11 cellular contexts compared by ENCODE assay signal in the genomic region with DNA sequence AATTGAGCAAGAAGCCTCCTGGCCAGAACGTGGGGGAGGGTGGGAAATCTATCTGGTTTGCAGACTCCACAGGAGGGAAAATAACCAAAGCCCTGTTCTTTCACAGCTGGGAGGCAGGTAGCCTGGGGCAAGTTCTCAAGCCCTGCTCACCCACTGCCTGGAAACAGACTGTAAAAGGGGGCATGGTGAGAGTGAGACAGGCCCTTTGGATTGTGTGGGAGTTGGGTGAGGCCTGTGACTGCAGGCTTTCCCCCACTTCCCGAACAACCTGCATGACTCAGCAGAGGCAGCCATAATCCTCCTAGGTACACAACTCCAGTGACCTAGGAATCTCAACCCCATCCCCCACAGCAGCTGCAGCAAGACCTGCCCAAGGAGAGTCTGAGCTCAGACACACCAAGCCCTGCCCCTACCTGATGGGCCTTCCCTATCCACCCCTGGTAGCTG. TPM values are rescaled to one million over a fixed set of nuclear protein-coding genes. Genes with fewer than 3 reads are reported as not detected.
DNase-seq lines count a peak whose midpoint lies in the region; ATAC-seq, FAIRE-seq and TF ChIP-seq lines count a peak whose summit lies in the region.
"Not testable (repeated sequence)": the region's sequence is repeated elsewhere in the genome, so short reads cannot be mapped to it uniquely, and the experiment has no call there.
"Had no signal": no experiment of that assay in that cellular context is flagged by ENCODE, and none has a peak within 500 bp of the region (broad histone marks: within the 10 kb centered on the region; RNA-seq: fewer than 3 reads in every experiment).

No MANE protein-coding gene starts in this region.

- CTCF ChIA-PET in K562 (lab: Yijun Ruan, JAX; ENCODE audit: low intra/inter-chr PET ratio); HepG2 (lab: Yijun Ruan, JAX; ENCODE audit: low intra/inter-chr PET ratio, low total read pairs): not testable (repeated sequence)

- not testable (repeated sequence) for H3K36me3 ChIP-seq in Peyer's patch; K562 (ENCODE audit: control insufficient read depth, insufficient read depth, low read length); HepG2 (replicated peaks in 1 of 2; ENCODE audit: control insufficient read depth in 1 of 2, insufficient read depth in 2 of 2, low read length in 2 of 2)

- WGBS in K562 (ENCODE audit: insufficient coverage, low coverage, missing lambda C conversion rate), result 0% methylated on average over 1 of the region's 2 CpGs
- WGBS in HepG2 (ENCODE audit: low lambda C conversion rate), result 7% methylated on average over 2 of the region's 2 CpGs

- H3K4me2 ChIP-seq in K562 (ENCODE audit: insufficient read depth, low read length), result not testable (repeated sequence)
- H3K4me2 ChIP-seq in HepG2 (ENCODE audit: low read depth, low read length), result peak overlapping the region; percentile 56

- in situ Hi-C loops in K562 (cut with MboI); HepG2 (cut with HindIII; ENCODE audit: extremely low pct_ligation_motif_present, low pct_unique_long_range_greater_than_20kb): not testable (repeated sequence)

- not testable (repeated sequence) for H3K4me1 Mint-ChIP-seq in type B pancreatic cell (ENCODE audit: unreplicated experiment)

- H3K4me1 ChIP-seq in Peyer's patch; K562 (replicated peaks in 1 of 2; ENCODE audit: control insufficient read depth in 2 of 2, insufficient read depth in 2 of 2, low read length in 2 of 2): not testable (repeated sequence)
- H3K4me1 ChIP-seq in HepG2 (ENCODE audit: insufficient read depth, low read length), result peaks cover 26% of the 10 kb centered on the region

- POLR2A ChIA-PET in K562 (lab: Yijun Ruan, JAX) (interaction anchor here (1.3 kb wide), 1 partner anchor 19 kb away, joined by 3 read pairs; no protein-coding TSS in a partner anchor), HepG2 (lab: Yijun Ruan, JAX) (interaction anchor here (0.6 to 1.9 kb wide), 4 partner anchors 22 to 194 kb away, joined by 3 to 11 read pairs (median 4); a partner anchor contains a TSS)

- H3K4me3 Mint-ChIP-seq in type B pancreatic cell, result not testable (repeated sequence)

- not testable (repeated sequence) for TF ChIP-seq RAD21 in K562 (CRISPR knock-in tag; conservative IDR thresholded peaks at IDR 0.05 in 1 of 2, IDR thresholded peaks at IDR 0.05 in 1 of 2); HepG2 (CRISPR knock-in tag; IDR thresholded peaks at IDR 0.05)

- peak; percentile 70 for ATAC-seq in K562
- peak; percentile 62 for ATAC-seq in HepG2

- not testable (repeated sequence) for H3K79me2 ChIP-seq in K562 (ENCODE audit: control insufficient read depth, insufficient read depth, low read length); HepG2 (ENCODE audit: insufficient read depth, low read length)

- peak overlapping the region; percentile 4 for H3K27ac Mint-ChIP-seq in type B pancreatic cell

- H3K9ac ChIP-seq in K562 (ENCODE audit: insufficient read depth in 1 of 2, low read depth in 2 of 2, low read length in 2 of 2), result not testable (repeated sequence)
- H3K9ac ChIP-seq in HepG2 (ENCODE audit: insufficient read depth, low read depth, low read length), result peak overlapping the region; percentile 40; the same call in 1 of the 2 replicates

- not testable (repeated sequence) for TF ChIP-seq EP300 in K562 (IDR thresholded peaks at IDR 0.05; ENCODE audit: low read length)
- TF ChIP-seq EP300 in HepG2 (IDR thresholded peaks at IDR 0.05; ENCODE audit: low read depth in 2 of 2, low read length in 2 of 2) (peak; percentile 10 to 56; a peak in 1 of 4 replicates), HepG2 (CRISPR knock-in tag; IDR thresholded peaks at IDR 0.05; ENCODE audit: borderline replicate concordance) (peak; percentile 59; the same call in 1 of the 2 replicates)

- peak overlapping the region; percentile 78 for H2AFZ ChIP-seq in K562 (ENCODE audit: low read depth, low read length)
- peak overlapping the region; percentile 81 for H2AFZ ChIP-seq in HepG2 (ENCODE audit: low read length)

- not testable (repeated sequence) for H3K9me3 ChIP-seq in Peyer's patch; K562 (replicated peaks; ENCODE audit: control insufficient read depth, insufficient read depth, low read depth, low read length); HepG2 (ENCODE audit: low read length)

- H3K27me3 ChIP-seq in HL-60 (ENCODE audit: insufficient read depth, poor library complexity, severe bottlenecking); Peyer's patch; K562 (ENCODE audit: control insufficient read depth in 2 of 2, insufficient read depth in 2 of 2, low read length in 2 of 2); HepG2 (ENCODE audit: control insufficient read depth in 1 of 2, insufficient read depth in 2 of 2, low read length in 2 of 2): not testable (repeated sequence)

- H3K9me1 ChIP-seq in K562 (ENCODE audit: control insufficient read depth, insufficient read depth, low read length), result not testable (repeated sequence)

- not testable (repeated sequence) for TF ChIP-seq POLR2A in Peyer's patch (IDR thresholded peaks at IDR 0.05); K562 (conservative IDR thresholded peaks at IDR 0.05); HepG2 (IDR thresholded peaks at IDR 0.05; ENCODE audit: insufficient read depth in 1 of 2, low read depth in 2 of 2, low read length in 2 of 2)

- peak; percentile 54 for DNase-seq in DMS53 treated with DMSO at 0.1 percent for 48 hours (lab: John Stamatoyannopoulos, UW; ENCODE audit: unreplicated experiment)
- DNase-seq in HL-60 (ENCODE audit: low read depth in 1 of 2, low spot score in 1 of 2), result peak; percentile 22 to 30
- peak; percentile 71 for DNase-seq in NCI-H146 treated with DMSO at 0.1 percent for 48 hours (lab: John Stamatoyannopoulos, UW; ENCODE audit: unreplicated experiment)
- peak in 2 of 3 donors; percentile 58 to 66 for DNase-seq in Peyer's patch
- peak in 1 of 4 experiments; percentile 57 for DNase-seq in K562 (ENCODE audit: extremely low read depth in 1 of 4, low spot score in 3 of 4)
- DNase-seq in fibroblast of pulmonary artery (ENCODE audit: low read depth), result peak; percentile 14
- DNase-seq in HepG2 (ENCODE audit: low spot score), result peak; percentile 51
- not testable (repeated sequence) for DNase-seq in type B pancreatic cell (ENCODE audit: extremely low spot score, unreplicated experiment)

- not testable (repeated sequence) for H3K27me3 Mint-ChIP-seq in type B pancreatic cell

- not testable (repeated sequence) for BruUV-seq in K562 (replicated peaks; lab: Mats Ljungman, UMichigan); HepG2 (replicated peaks; lab: Mats Ljungman, UMichigan)

- H3K27ac ChIP-seq in HL-60 (replicated peaks), result peak overlapping the region; percentile 45
- H3K27ac ChIP-seq in Peyer's patch, result not testable (repeated sequence)
- H3K27ac ChIP-seq in K562 (ENCODE audit: extremely low read depth, low read depth, low read length), result peak overlapping the region; percentile 55; the same call in 1 of the 3 replicates
- H3K27ac ChIP-seq in HepG2 (ENCODE audit: extremely low read length, insufficient read depth, low read length), result peak overlapping the region; percentile 53

- H4K20me1 ChIP-seq in K562 (replicated peaks; ENCODE audit: control insufficient read depth, insufficient read depth, low read length); HepG2 (ENCODE audit: insufficient read depth, low read length): not testable (repeated sequence)

- TF ChIP-seq CTCF in HL-60 (IDR thresholded peaks at IDR 0.05; ENCODE audit: insufficient read depth, low read length); Peyer's patch (IDR thresholded peaks at IDR 0.05); K562 (IDR thresholded peaks at IDR 0.05 in 2 of 3, conservative IDR thresholded peaks at IDR 0.05 in 1 of 3; ENCODE audit: insufficient read depth in 2 of 3, low read depth in 1 of 3, low read length in 3 of 3); fibroblast of pulmonary artery (IDR thresholded peaks at IDR 0.05; ENCODE audit: low read length, missing control alignments); HepG2 (CRISPR knock-in tag; IDR thresholded peaks at IDR 0.05); type B pancreatic cell (conservative IDR thresholded peaks at IDR 0.05): not testable (repeated sequence)

- H3K4me3 ChIP-seq in HL-60 (replicated peaks; ENCODE audit: insufficient read depth, low read length); Peyer's patch; K562; fibroblast of pulmonary artery (replicated peaks; ENCODE audit: low read depth, low read length): not testable (repeated sequence)
- H3K4me3 ChIP-seq in HepG2 (replicated peaks in 1 of 3; ENCODE audit: insufficient read depth in 1 of 3, low read depth in 2 of 3, low read length in 3 of 3), result 0 out of 6 replicates have a peak overlapping the region, but pooled peaks of 1 of the 3 experiments have one; percentile 25

- not testable (repeated sequence) for H3K9me3 Mint-ChIP-seq in type B pancreatic cell

- intact Hi-C loops in K562 (cut with micrococcal nuclease); HepG2 (cut with micrococcal nuclease; ENCODE audit: unreplicated experiment): not testable (repeated sequence)

- not testable (repeated sequence) for H3K36me3 Mint-ChIP-seq in type B pancreatic cell

- peak; percentile 46 for FAIRE-seq in K562 (lab: Jason Lieb, UNC)
- FAIRE-seq in HepG2 (lab: Jason Lieb, UNC), result not testable (repeated sequence)

RNA-seq across cellular contexts. Expression of a gene that starts 34.6 kb away (rescaled TPM):
- total RNA-seq in Peyer's patch (10 to 100 TPM; 26.6 to 65.7 (median 36.8) TPM), K562 (2014; rRNA removed) (75.7 and 87.7 TPM in 2 replicates), K562 (2014; rRNA removed; fragmentation: Illumina TruSeq; extraction: Trizol) (129 and 148 TPM in 2 replicates), K562 (2015; rRNA removed; fragmentation: Illumina TruSeq; extraction: Trizol) (94.0 and 97.4 TPM in 2 replicates), K562 (2021) (144 and 147 TPM in 2 replicates), HepG2 (2016; rRNA removed; fragmentation: Illumina TruSeq; extraction: Trizol) (208 and 243 TPM in 2 replicates), type B pancreatic cell (ENCODE audit: low replicate concordance) (116 and 124 TPM in 2 replicates)
- 114 and 205 TPM in 2 replicates for total RNA-seq in K562 (2011; cell fraction: chromatin; rRNA removed; ENCODE audit: low replicate concordance)
- total RNA-seq in K562 (2011; cell fraction: nucleolus; rRNA removed), result 79.2 and 86.9 TPM in 2 replicates
- total RNA-seq in K562 (2011; cell fraction: nucleoplasm; rRNA removed), result 142 and 219 TPM in 2 replicates
- polyA plus RNA-seq in K562 (2011; rRNA removed) (176 and 197 TPM in 2 replicates), K562 (2014; fragmentation: Illumina TruSeq; extraction: Trizol) (144 and 167 TPM in 2 replicates), K562 (2014; fragmentation: Nextera tagmentation; extraction: Ambion mirVana) (100 to 1,000 TPM; 212 to 220 TPM), K562 (2014; rRNA removed) (107 and 110 TPM in 2 replicates), HepG2 (2011; rRNA removed) (135 and 203 TPM in 2 replicates)
- 34.5 and 75.0 TPM in 2 replicates for polyA plus RNA-seq in K562 (2011; cell fraction: cytosol; rRNA removed)
- 38.8 and 65.1 TPM in 2 replicates for polyA plus RNA-seq in K562 (2011; cell fraction: nucleus; rRNA removed)
- polyA plus RNA-seq in K562 (2012), result 157 and 163 TPM in 2 replicates
- polyA minus RNA-seq in K562 (2011; rRNA and poly(A)+ RNA removed), result 241 and 283 TPM in 2 replicates
- polyA minus RNA-seq in K562 (2011; cell fraction: cytosol; rRNA and poly(A)+ RNA removed), result 83.5 and 101 TPM in 2 replicates
- 13.6 and 24.5 TPM in 2 replicates for polyA minus RNA-seq in K562 (2011; cell fraction: nucleus; rRNA and poly(A)+ RNA removed)
- total RNA-seq in HepG2 (2016; cell fraction: cytosol; rRNA removed; fragmentation: Illumina TruSeq; extraction: Trizol; ENCODE audit: low read depth), result 39.6 and 42.9 TPM in 2 replicates
- total RNA-seq in HepG2 (2016; cell fraction: insoluble cytoplasmic fraction; rRNA removed; fragmentation: Illumina TruSeq; extraction: Trizol), result 200 and 237 TPM in 2 replicates
- total RNA-seq in HepG2 (2016; cell fraction: membrane; rRNA removed; fragmentation: Illumina TruSeq; extraction: Trizol), result 91.8 and 97.7 TPM in 2 replicates
- total RNA-seq in HepG2 (2016; cell fraction: nucleus; rRNA removed; fragmentation: Illumina TruSeq; extraction: Trizol), result 235 and 275 TPM in 2 replicates
- 77.3 and 119 TPM in 2 replicates for polyA plus RNA-seq in HepG2 (2011; cell fraction: cytosol; rRNA removed)
- polyA plus RNA-seq in HepG2 (2011; cell fraction: nucleus; rRNA removed), result 28.6 and 39.3 TPM in 2 replicates
- 148 and 179 TPM in 2 replicates for polyA plus RNA-seq in HepG2 (2012)
- 33.8 and 41.9 TPM in 2 replicates for polyA plus RNA-seq in HepG2 (2016; cell fraction: cytosol; fragmentation: Illumina TruSeq; extraction: Trizol; ENCODE audit: low read depth)
- 176 and 181 TPM in 2 replicates for polyA plus RNA-seq in HepG2 (2016; cell fraction: insoluble cytoplasmic fraction; fragmentation: Illumina TruSeq; extraction: Trizol; ENCODE audit: low read depth)
- 64.9 and 66.7 TPM in 2 replicates for polyA plus RNA-seq in HepG2 (2016; cell fraction: membrane; fragmentation: Illumina TruSeq; extraction: Trizol; ENCODE audit: low read depth)
- polyA plus RNA-seq in HepG2 (2016; cell fraction: nucleus; fragmentation: Illumina TruSeq; extraction: Trizol; ENCODE audit: insufficient read depth, low read depth), result 275 and 279 TPM in 2 replicates
- 76.5 and 121 TPM in 2 replicates for polyA minus RNA-seq in HepG2 (2011; rRNA and poly(A)+ RNA removed; ENCODE audit: low replicate concordance)
- polyA minus RNA-seq in HepG2 (2011; cell fraction: cytosol; rRNA and poly(A)+ RNA removed), result 135 and 140 TPM in 2 replicates
- polyA minus RNA-seq in HepG2 (2011; cell fraction: nucleus; rRNA and poly(A)+ RNA removed), result 83.2 and 87.0 TPM in 2 replicates

RNA-seq across cellular contexts. Expression of a gene that starts 42.0 kb away (rescaled TPM):
- total RNA-seq in Peyer's patch (not detected), K562 (2014; rRNA removed) (0.18 and 0.20 TPM in 2 replicates), K562 (2014; rRNA removed; fragmentation: Illumina TruSeq; extraction: Trizol) (0.16 and 0.18 TPM in 2 replicates), K562 (2015; rRNA removed; fragmentation: Illumina TruSeq; extraction: Trizol) (0.11 and 0.14 TPM in 2 replicates), K562 (2021) (0.11 and 0.33 TPM in 2 replicates), HepG2 (2016; rRNA removed; fragmentation: Illumina TruSeq; extraction: Trizol) (0.15 TPM in 1 of 2 replicates, not detected in the other), type B pancreatic cell (ENCODE audit: low replicate concordance) (0.19 TPM in 1 of 2 replicates, not detected in the other)
- total RNA-seq in K562 (2011; cell fraction: chromatin; rRNA removed; ENCODE audit: low replicate concordance), result 0.48 and 1.2 TPM in 2 replicates
- total RNA-seq in K562 (2011; cell fraction: nucleolus; rRNA removed), result 1.2 and 1.8 TPM in 2 replicates
- total RNA-seq in K562 (2011; cell fraction: nucleoplasm; rRNA removed), result 1.5 and 3.0 TPM in 2 replicates
- polyA plus RNA-seq in K562 (2011; rRNA removed) (0.13 TPM in 1 of 2 replicates, not detected in the other), K562 (2014; fragmentation: Illumina TruSeq; extraction: Trizol) (not detected in 2 replicates), K562 (2014; fragmentation: Nextera tagmentation; extraction: Ambion mirVana) (not detected), K562 (2014; rRNA removed) (0.04 TPM in 1 of 2 replicates, not detected in the other), HepG2 (2011; rRNA removed) (0.01 and 0.03 TPM in 2 replicates)
- polyA plus RNA-seq in K562 (2011; cell fraction: cytosol; rRNA removed), result 0.07 TPM in 1 of 2 replicates, not detected in the other
- polyA plus RNA-seq in K562 (2011; cell fraction: nucleus; rRNA removed), result 0.32 and 0.37 TPM in 2 replicates
- 0.04 and 0.21 TPM in 2 replicates for polyA plus RNA-seq in K562 (2012)
- 0.09 and 0.21 TPM in 2 replicates for polyA minus RNA-seq in K562 (2011; rRNA and poly(A)+ RNA removed)
- polyA minus RNA-seq in K562 (2011; cell fraction: cytosol; rRNA and poly(A)+ RNA removed), result 0.36 TPM in 1 of 2 replicates, not detected in the other
- 1.6 and 2.0 TPM in 2 replicates for polyA minus RNA-seq in K562 (2011; cell fraction: nucleus; rRNA and poly(A)+ RNA removed)
- 0.18 and 0.61 TPM in 2 replicates for total RNA-seq in HepG2 (2016; cell fraction: cytosol; rRNA removed; fragmentation: Illumina TruSeq; extraction: Trizol; ENCODE audit: low read depth)
- total RNA-seq in HepG2 (2016; cell fraction: insoluble cytoplasmic fraction; rRNA removed; fragmentation: Illumina TruSeq; extraction: Trizol), result 0.17 TPM in 1 of 2 replicates, not detected in the other
- total RNA-seq in HepG2 (2016; cell fraction: membrane; rRNA removed; fragmentation: Illumina TruSeq; extraction: Trizol), result 0.15 and 0.28 TPM in 2 replicates
- total RNA-seq in HepG2 (2016; cell fraction: nucleus; rRNA removed; fragmentation: Illumina TruSeq; extraction: Trizol), result 0.16 TPM in 1 of 2 replicates, not detected in the other
- polyA plus RNA-seq in HepG2 (2011; cell fraction: cytosol; rRNA removed), result not detected in 2 replicates
- polyA plus RNA-seq in HepG2 (2011; cell fraction: nucleus; rRNA removed), result 0.03 TPM in 1 of 2 replicates, not detected in the other
- polyA plus RNA-seq in HepG2 (2012), result not detected in 2 replicates
- polyA plus RNA-seq in HepG2 (2016; cell fraction: cytosol; fragmentation: Illumina TruSeq; extraction: Trizol; ENCODE audit: low read depth), result not detected in 2 replicates
- 0.08 and 0.11 TPM in 2 replicates for polyA plus RNA-seq in HepG2 (2016; cell fraction: insoluble cytoplasmic fraction; fragmentation: Illumina TruSeq; extraction: Trizol; ENCODE audit: low read depth)
- polyA plus RNA-seq in HepG2 (2016; cell fraction: membrane; fragmentation: Illumina TruSeq; extraction: Trizol; ENCODE audit: low read depth), result not detected in 2 replicates
- polyA plus RNA-seq in HepG2 (2016; cell fraction: nucleus; fragmentation: Illumina TruSeq; extraction: Trizol; ENCODE audit: insufficient read depth, low read depth), result 0.25 TPM in 1 of 2 replicates, not detected in the other
- 0.28 and 0.61 TPM in 2 replicates for polyA minus RNA-seq in HepG2 (2011; rRNA and poly(A)+ RNA removed; ENCODE audit: low replicate concordance)
- polyA minus RNA-seq in HepG2 (2011; cell fraction: cytosol; rRNA and poly(A)+ RNA removed), result not detected in 2 replicates
- 0.39 and 0.62 TPM in 2 replicates for polyA minus RNA-seq in HepG2 (2011; cell fraction: nucleus; rRNA and poly(A)+ RNA removed)
- total RNA-seq: smooth muscle cell had no signal
- polyA plus RNA-seq: CD8-positive, alpha-beta memory T cell; liver; smooth muscle cell had no signal

RNA-seq across cellular contexts. Expression of a gene that starts 42.0 kb away (rescaled TPM):
- total RNA-seq in Peyer's patch, result 10 to 100 TPM in 2 of 4 donors, 1 to 10 TPM in 2; 5.5 to 19.0 (median 10.1) TPM
- 41.8 and 105 TPM in 2 replicates for total RNA-seq in K562 (2011; cell fraction: chromatin; rRNA removed; ENCODE audit: low replicate concordance)
- total RNA-seq in K562 (2011; cell fraction: nucleolus; rRNA removed), result 33.6 and 35.4 TPM in 2 replicates
- 32.4 and 48.0 TPM in 2 replicates for total RNA-seq in K562 (2011; cell fraction: nucleoplasm; rRNA removed)
- total RNA-seq in K562 (2014; rRNA removed), result 52.8 and 129 TPM in 2 replicates
- total RNA-seq in K562 (2014; rRNA removed; fragmentation: Illumina TruSeq; extraction: Trizol), result 52.2 and 55.1 TPM in 2 replicates
- 56.1 and 65.9 TPM in 2 replicates for total RNA-seq in K562 (2015; rRNA removed; fragmentation: Illumina TruSeq; extraction: Trizol)
- 48.6 TPM in 2 replicates for total RNA-seq in K562 (2021)
- 24.9 and 25.8 TPM in 2 replicates for polyA plus RNA-seq in K562 (2011; rRNA removed)
- 30.6 and 33.9 TPM in 2 replicates for polyA plus RNA-seq in K562 (2011; cell fraction: cytosol; rRNA removed)
- 80.1 and 82.5 TPM in 2 replicates for polyA plus RNA-seq in K562 (2011; cell fraction: nucleus; rRNA removed)
- polyA plus RNA-seq in K562 (2012), result 36.3 and 43.3 TPM in 2 replicates
- polyA plus RNA-seq in K562 (2014; fragmentation: Illumina TruSeq; extraction: Trizol), result 66.3 and 73.1 TPM in 2 replicates
- polyA plus RNA-seq in K562 (2014; fragmentation: Nextera tagmentation; extraction: Ambion mirVana), result 100 to 1,000 TPM in 1 of 2 experiments, 10 to 100 TPM in 1; 51.7 to 101 TPM
- polyA plus RNA-seq in K562 (2014; rRNA removed), result 43.6 and 46.2 TPM in 2 replicates
- polyA minus RNA-seq in K562 (2011; rRNA and poly(A)+ RNA removed), result 32.5 and 38.9 TPM in 2 replicates
- 12.7 and 25.0 TPM in 2 replicates for polyA minus RNA-seq in K562 (2011; cell fraction: cytosol; rRNA and poly(A)+ RNA removed)
- polyA minus RNA-seq in K562 (2011; cell fraction: nucleus; rRNA and poly(A)+ RNA removed), result 36.8 and 46.4 TPM in 2 replicates
- 37.8 and 45.7 TPM in 2 replicates for total RNA-seq in HepG2 (2016; rRNA removed; fragmentation: Illumina TruSeq; extraction: Trizol)
- 9.0 and 10.4 TPM in 2 replicates for total RNA-seq in HepG2 (2016; cell fraction: cytosol; rRNA removed; fragmentation: Illumina TruSeq; extraction: Trizol; ENCODE audit: low read depth)
- total RNA-seq in HepG2 (2016; cell fraction: insoluble cytoplasmic fraction; rRNA removed; fragmentation: Illumina TruSeq; extraction: Trizol), result 39.9 and 45.0 TPM in 2 replicates
- 17.4 and 18.1 TPM in 2 replicates for total RNA-seq in HepG2 (2016; cell fraction: membrane; rRNA removed; fragmentation: Illumina TruSeq; extraction: Trizol)
- 34.6 and 34.9 TPM in 2 replicates for total RNA-seq in HepG2 (2016; cell fraction: nucleus; rRNA removed; fragmentation: Illumina TruSeq; extraction: Trizol)
- polyA plus RNA-seq in HepG2 (2011; rRNA removed), result 9.1 and 9.4 TPM in 2 replicates
- polyA plus RNA-seq in HepG2 (2011; cell fraction: cytosol; rRNA removed), result 9.0 and 9.4 TPM in 2 replicates
- 40.2 and 43.0 TPM in 2 replicates for polyA plus RNA-seq in HepG2 (2011; cell fraction: nucleus; rRNA removed)
- 21.2 and 21.9 TPM in 2 replicates for polyA plus RNA-seq in HepG2 (2012)
- 3.1 and 3.2 TPM in 2 replicates for polyA plus RNA-seq in HepG2 (2016; cell fraction: cytosol; fragmentation: Illumina TruSeq; extraction: Trizol; ENCODE audit: low read depth)
- polyA plus RNA-seq in HepG2 (2016; cell fraction: insoluble cytoplasmic fraction; fragmentation: Illumina TruSeq; extraction: Trizol; ENCODE audit: low read depth), result 42.5 and 43.5 TPM in 2 replicates
- 7.3 and 8.5 TPM in 2 replicates for polyA plus RNA-seq in HepG2 (2016; cell fraction: membrane; fragmentation: Illumina TruSeq; extraction: Trizol; ENCODE audit: low read depth)
- 47.3 and 58.2 TPM in 2 replicates for polyA plus RNA-seq in HepG2 (2016; cell fraction: nucleus; fragmentation: Illumina TruSeq; extraction: Trizol; ENCODE audit: insufficient read depth, low read depth)
- polyA minus RNA-seq in HepG2 (2011; rRNA and poly(A)+ RNA removed; ENCODE audit: low replicate concordance), result 12.4 and 18.6 TPM in 2 replicates
- 5.8 and 6.5 TPM in 2 replicates for polyA minus RNA-seq in HepG2 (2011; cell fraction: cytosol; rRNA and poly(A)+ RNA removed)
- 28.8 and 43.3 TPM in 2 replicates for polyA minus RNA-seq in HepG2 (2011; cell fraction: nucleus; rRNA and poly(A)+ RNA removed)
- 20.1 and 24.0 TPM in 2 replicates for total RNA-seq in type B pancreatic cell (ENCODE audit: low replicate concordance)
